Comparison of ENCODE assay signal across 22 cellular contexts in genomic region chr22:46436595-46437163, GRCh38.
A peak's percentile ranks its signal among the peaks of the same experiment; 100 is the strongest.
DNase-seq lines count a peak whose midpoint lies in the region; ATAC-seq, FAIRE-seq and TF ChIP-seq lines count a peak whose summit lies in the region.
"Had no signal": no experiment of that assay in that cellular context is flagged by ENCODE, and none has a peak within 500 bp of the region (broad histone marks: within the 10 kb centered on the region; RNA-seq: fewer than 3 reads in every experiment).

No MANE protein-coding gene starts in this region.

- no peaks in the 10 kb centered on the region for H4K20me1 ChIP-seq in HepG2 (ENCODE audit: insufficient read depth, low read length)

- H3K36me3 ChIP-seq in HepG2 (replicated peaks in 1 of 2; ENCODE audit: control insufficient read depth in 1 of 2, insufficient read depth in 2 of 2, low read length in 2 of 2) (no peaks in the 10 kb centered on the region), right lobe of liver (no peaks in the 10 kb centered on the region)
- H3K36me3 ChIP-seq: neural progenitor cell had no signal

- DNase-seq in HepG2 (ENCODE audit: low spot score) (no peak), right lobe of liver (no peak), SW480 (ENCODE audit: low spot score) (peak; percentile 10), fibroblast of mammary gland (ENCODE audit: low read depth) (peak; percentile 36), NCI-H446 (lab: John Stamatoyannopoulos, UW) (no peak), right cardiac atrium (no peak), HuH-7 (ENCODE audit: low spot score) (no peak)
- no peak for DNase-seq in activated CD4-positive, alpha-beta T cell treated with anti-CD3 and anti-CD28 coated beads for 36 hours
- DNase-seq: ACHN; activated naive CD4-positive, alpha-beta T cell treated with anti-CD3 and anti-CD28 coated beads, Interleukin-2, amount 50 U/mL, for 16 hours; activated T-cell treated with anti-CD3 and anti-CD28 coated beads, Interleukin-2, amount 50 U/mL, for 1 hour; CD4-positive, alpha-beta memory T cell; NCI-H2081 treated with DMSO at 0.1 percent for 48 hours; NCI-H526 treated with DMSO at 0.1 percent for 48 hours; OCI-M1; retina; stimulated activated naive CD4-positive, alpha-beta T cell had no signal

- no peak overlapping the region for H3K4me3 Mint-ChIP-seq in activated CD4-positive, alpha-beta T cell treated with anti-CD3 and anti-CD28 coated beads for 36 hours
- H3K4me3 Mint-ChIP-seq: neural progenitor cell had no signal

- no peak overlapping the region for H2AFZ ChIP-seq in HepG2 (ENCODE audit: low read length)
- H2AFZ ChIP-seq: neural progenitor cell had no signal

- intact Hi-C loops in HepG2 (cut with micrococcal nuclease; ENCODE audit: unreplicated experiment), result no loop called here
- intact Hi-C loops in right lobe of liver (cut with DNase I), result no loop called here
- intact Hi-C loops in right cardiac atrium (cut with DNase I), result no loop called here
- intact Hi-C loops in activated CD4-positive, alpha-beta T cell treated with anti-CD3 and anti-CD28 coated beads for 36 hours (cut with DNase I, micrococcal nuclease), result no loop called here

- H3K9me3 Mint-ChIP-seq in activated CD4-positive, alpha-beta T cell treated with anti-CD3 and anti-CD28 coated beads for 36 hours (ENCODE audit: low read depth), result no peaks in the 10 kb centered on the region
- H3K9me3 Mint-ChIP-seq: CD4-positive, alpha-beta memory T cell; IgD-negative memory B cell; neural progenitor cell had no signal

- no peak overlapping the region for H3K4me2 ChIP-seq in HepG2 (ENCODE audit: low read depth, low read length)
- H3K4me2 ChIP-seq: neural progenitor cell had no signal

- H3K27me3 ChIP-seq in HepG2 (ENCODE audit: control insufficient read depth in 1 of 2, insufficient read depth in 2 of 2, low read length in 2 of 2) (no peaks in the 10 kb centered on the region; a peak in 1 of 5 replicates), right lobe of liver (no peaks in the 10 kb centered on the region), right cardiac atrium (ENCODE audit: control insufficient read depth, insufficient read depth) (no peaks in the 10 kb centered on the region)
- H3K27me3 ChIP-seq: neural progenitor cell had no signal

- TF ChIP-seq EP300 in HepG2 (IDR thresholded peaks at IDR 0.05; ENCODE audit: low read depth in 2 of 2, low read length in 2 of 2) (no peak), HepG2 (CRISPR knock-in tag; IDR thresholded peaks at IDR 0.05; ENCODE audit: borderline replicate concordance) (no peak)

- ATAC-seq in HepG2 (no peak), right lobe of liver (no peak), right cardiac atrium (no peak)
- no peak for ATAC-seq in activated CD4-positive, alpha-beta T cell treated with anti-CD3 and anti-CD28 coated beads for 36 hours
- ATAC-seq: left lobe of liver had no signal

- H3K4me1 Mint-ChIP-seq in activated CD4-positive, alpha-beta T cell treated with anti-CD3 and anti-CD28 coated beads for 36 hours, result peaks cover 8% of the 10 kb centered on the region

- H3K4me3 ChIP-seq in HepG2 (replicated peaks in 1 of 3; ENCODE audit: insufficient read depth in 1 of 3, low read depth in 2 of 3, low read length in 3 of 3) (no peak overlapping the region), right lobe of liver (no peak overlapping the region), fibroblast of mammary gland (ENCODE audit: control insufficient read depth, low read depth, low read length) (no peak overlapping the region), right cardiac atrium (ENCODE audit: low read length) (no peak overlapping the region)
- H3K4me3 ChIP-seq: neural progenitor cell, SK-N-MC had no signal

- BruUV-seq in HepG2 (replicated peaks; lab: Mats Ljungman, UMichigan), result no TSS peak

- H3K27ac ChIP-seq in HepG2 (ENCODE audit: extremely low read length, insufficient read depth, low read length) (no peak overlapping the region), right lobe of liver (no peak overlapping the region), right cardiac atrium (ENCODE audit: low read length) (no peak overlapping the region)
- H3K27ac ChIP-seq: neural progenitor cell, SK-N-MC had no signal

- CTCF ChIA-PET in HepG2 (lab: Yijun Ruan, JAX; ENCODE audit: low intra/inter-chr PET ratio, low total read pairs), result no interaction called here
- CTCF ChIA-PET in activated CD4-positive, alpha-beta T cell treated with anti-CD3 and anti-CD28 coated beads for 36 hours (lab: Charles Lee), result interaction anchor here (0.5 kb wide), 1 partner anchor 873 kb away, joined by 4 read pairs; no protein-coding TSS in a partner anchor

- POLR2A ChIA-PET in HepG2 (lab: Yijun Ruan, JAX), result no interaction called here
- POLR2A ChIA-PET in activated CD4-positive, alpha-beta T cell treated with anti-CD3 and anti-CD28 coated beads for 36 hours (lab: Charles Lee), result no interaction called here

- H3K9ac ChIP-seq in HepG2 (ENCODE audit: insufficient read depth, low read depth, low read length), result no peak overlapping the region
- H3K9ac ChIP-seq: neural progenitor cell had no signal

- 78% methylated on average over 4 of the region's 7 CpGs for WGBS in HepG2 (ENCODE audit: low lambda C conversion rate)
- WGBS in right lobe of liver (ENCODE audit: insufficient coverage, low coverage, low lambda C conversion rate, missing lambda C conversion rate), result 79% methylated on average over 4 of the region's 7 CpGs
- 89% methylated on average over 7 of the region's 7 CpGs for WGBS in right cardiac atrium

- H3K27me3 Mint-ChIP-seq in activated CD4-positive, alpha-beta T cell treated with anti-CD3 and anti-CD28 coated beads for 36 hours, result no peaks in the 10 kb centered on the region
- H3K27me3 Mint-ChIP-seq: CD4-positive, alpha-beta memory T cell had no signal

- H3K27ac Mint-ChIP-seq in activated CD4-positive, alpha-beta T cell treated with anti-CD3 and anti-CD28 coated beads for 36 hours, result no peak overlapping the region
- H3K27ac Mint-ChIP-seq: neural progenitor cell had no signal

- H3K4me1 ChIP-seq in HepG2 (ENCODE audit: insufficient read depth, low read length), result peaks cover 29% of the 10 kb centered on the region
- no peaks in the 10 kb centered on the region for H3K4me1 ChIP-seq in right lobe of liver
- no peaks in the 10 kb centered on the region for H3K4me1 ChIP-seq in right cardiac atrium (ENCODE audit: control insufficient read depth, insufficient read depth, low read length)

- H3K36me3 Mint-ChIP-seq in activated CD4-positive, alpha-beta T cell treated with anti-CD3 and anti-CD28 coated beads for 36 hours (ENCODE audit: low read depth), result no peaks in the 10 kb centered on the region
- H3K36me3 Mint-ChIP-seq: CD4-positive, alpha-beta memory T cell had no signal

- FAIRE-seq in HepG2 (lab: Jason Lieb, UNC), result no peak
- FAIRE-seq: TTC549 had no signal

- in situ Hi-C loops in HepG2 (cut with HindIII; ENCODE audit: extremely low pct_ligation_motif_present, low pct_unique_long_range_greater_than_20kb), result no loop called here

- no peak for TF ChIP-seq CTCF in HepG2 (CRISPR knock-in tag; IDR thresholded peaks at IDR 0.05)
- no peak for TF ChIP-seq CTCF in right lobe of liver (IDR thresholded peaks at IDR 0.05)
- no peak for TF ChIP-seq CTCF in fibroblast of mammary gland (conservative IDR thresholded peaks at IDR 0.05; ENCODE audit: control insufficient read depth, insufficient read depth, low read depth, low read length)

- TF ChIP-seq POLR2A in HepG2 (IDR thresholded peaks at IDR 0.05; ENCODE audit: insufficient read depth in 1 of 2, low read depth in 2 of 2, low read length in 2 of 2), result no peak
- no peak for TF ChIP-seq POLR2A in right lobe of liver (IDR thresholded peaks at IDR 0.05)

- H3K79me2 ChIP-seq in HepG2 (ENCODE audit: insufficient read depth, low read length), result no peaks in the 10 kb centered on the region

- no peaks in the 10 kb centered on the region for H3K9me3 ChIP-seq in HepG2 (ENCODE audit: low read length)
- H3K9me3 ChIP-seq in right lobe of liver, result no peaks in the 10 kb centered on the region
- no peaks in the 10 kb centered on the region for H3K9me3 ChIP-seq in right cardiac atrium (ENCODE audit: control insufficient read depth, low read length)

- TF ChIP-seq RAD21 in HepG2 (CRISPR knock-in tag; IDR thresholded peaks at IDR 0.05), result no peak

TF ChIP-seq in HepG2, 621 proteins besides CTCF, POLR2A, EP300 and RAD21:
- TF ChIP-seq CREB1 (IDR thresholded peaks at IDR 0.05) (peak; percentile 39; the same call in 1 of the 2 replicates), CREB1 (CRISPR knock-in tag; IDR thresholded peaks at IDR 0.05) (no peak), ATF7 (IDR thresholded peaks at IDR 0.05) (peak; percentile 46; the same call in 1 of the 2 replicates), ATF7 (CRISPR knock-in tag; IDR thresholded peaks at IDR 0.05) (no peak), CEBPZ (IDR thresholded peaks at IDR 0.05; ENCODE audit: low read length) (no peak), ZNF674 (CRISPR knock-in tag; IDR thresholded peaks at IDR 0.05; ENCODE audit: low read depth) (no peak)
TF ChIP-seq in HepG2: peak in this region for 2.

Comparison
In these comparisons a context has a peak if more than half of its experiments do, and no peak if none do; other contexts are left out.
1. DNase-seq: peak in SW480 (single experiment) and fibroblast of mammary gland (single experiment); none in HepG2 (single experiment), right lobe of liver (0 of 3), NCI-H446 (0 of 2), right cardiac atrium (0 of 3), activated CD4-positive, alpha-beta T cell treated with anti-CD3 and anti-CD28 coated beads for 36 hours (single experiment) and HuH-7 (single experiment).